In the genomic region with DNA sequence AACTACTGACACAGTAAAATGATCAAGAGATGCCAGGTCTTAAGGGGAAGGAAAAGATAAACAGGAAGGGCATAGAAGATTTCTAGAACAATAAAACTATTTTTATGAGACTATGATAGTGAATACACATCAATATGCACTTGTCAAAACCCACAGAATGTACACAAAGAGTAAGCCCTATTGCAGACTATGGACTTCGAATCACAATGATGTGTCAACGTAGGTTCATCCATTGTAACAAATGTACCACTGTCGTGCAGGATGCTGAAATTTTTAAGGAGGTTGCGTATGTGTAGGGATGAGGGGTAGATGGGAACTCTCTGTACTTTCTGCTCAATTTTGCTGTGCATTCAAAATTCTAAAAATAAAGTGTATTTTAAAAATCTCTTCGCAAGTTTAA, we compare ENCODE assay signal across 20 cellular contexts.
"Had no signal": no experiment of that assay in that cellular context is flagged by ENCODE, and none has a peak within 500 bp of the region (broad histone marks: within the 10 kb centered on the region; RNA-seq: fewer than 3 reads in every experiment).

No MANE protein-coding gene starts in this region.

- H3K4me3 ChIP-seq: MG63 had no signal

- H3K4me2 ChIP-seq: SK-N-SH had no signal

- H3K9me2 ChIP-seq: SK-N-SH had no signal

- H3K9me3 ChIP-seq: MG63, SK-N-SH had no signal

- ATAC-seq: Panc1 had no signal

- H3K9ac ChIP-seq: SK-N-SH had no signal

- H3K36me3 ChIP-seq: MG63 had no signal

- FAIRE-seq: HTR-8/SVneo had no signal

- H3K27ac ChIP-seq: HL-60, RWPE1 had no signal

- H3K27me3 ChIP-seq: MG63 had no signal

- DNase-seq: KBM-7, MG63, NCI-H1092 treated with DMSO at 0.1 percent for 48 hours, NCI-H1436, NCI-H187, NCI-H2029 treated with DMSO at 0.1 percent for 48 hours, NCI-H2171 treated with DMSO at 0.1 percent for 48 hours, NCI-H2227 treated with DMSO at 0.1 percent for 48 hours, NCI-H446, NCI-H510A, NCI-H524 treated with DMSO at 0.1 percent for 48 hours, NCI-H69, NCI-H774, SHP77, SK-N-SH, SW 1271 had no signal
